Comparison of ENCODE assay signal across 32 cellular contexts in the genomic region with DNA sequence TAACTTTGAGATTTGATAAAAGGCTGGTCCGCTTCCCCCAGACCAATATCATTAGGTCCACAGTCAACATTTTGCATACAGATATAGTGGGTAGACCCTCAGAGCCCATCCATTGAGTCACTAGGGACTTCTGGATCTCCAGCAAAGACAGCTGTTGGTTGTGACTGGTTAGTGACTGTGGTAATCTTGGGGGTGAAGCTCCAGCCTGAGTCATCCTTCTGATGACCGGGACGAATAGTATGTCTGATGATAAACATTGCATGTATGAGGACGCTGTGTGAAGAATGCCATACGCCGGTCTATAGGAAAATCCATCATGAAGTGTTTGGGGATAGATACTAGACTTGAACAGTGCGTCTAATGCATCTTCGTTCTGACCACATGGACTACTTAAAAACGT.
DNase-seq lines count a peak whose midpoint lies in the region; ATAC-seq, FAIRE-seq and TF ChIP-seq lines count a peak whose summit lies in the region.
"Had no signal": no experiment of that assay in that cellular context is flagged by ENCODE, and none has a peak within 500 bp of the region (broad histone marks: within the 10 kb centered on the region; RNA-seq: fewer than 3 reads in every experiment).

No MANE protein-coding gene starts in this region.

- H3K36me3 ChIP-seq in adipocyte (ENCODE audit: control insufficient read depth, insufficient read depth, low read length, severe bottlenecking), result no peaks in the 10 kb centered on the region
- no peaks in the 10 kb centered on the region for H3K36me3 ChIP-seq in pancreas
- H3K36me3 ChIP-seq: upper lobe of right lung had no signal

- DNase-seq in AG04449 (ENCODE audit: low read depth, low spot score), result peak; percentile 40
- DNase-seq in GM04504 (ENCODE audit: low read depth), result peak; percentile 23
- DNase-seq in adipocyte (ENCODE audit: low read depth), result peak; percentile 18
- peak; percentile 56 to 84 for DNase-seq in foreskin fibroblast
- DNase-seq in iPS-NIHi7 (ENCODE audit: extremely low spot score), result no peak
- DNase-seq in pancreas, result no peak
- no peak for DNase-seq in type B pancreatic cell (ENCODE audit: extremely low spot score, unreplicated experiment)
- no peak for DNase-seq in ecto neural progenitor cell (ENCODE audit: low spot score)
- DNase-seq: activated CD4-positive, alpha-beta memory T cell treated with anti-CD3 and anti-CD28 coated beads, Interleukin-2, amount 10 ng/mL, durations not matched to agents 7 days and 5 days; activated CD8-positive, alpha-beta memory T cell treated with anti-CD3 and anti-CD28 coated beads, Interleukin-2, amount 50 U/mL, for 48 hours; activated naive CD4-positive, alpha-beta T cell treated with anti-CD3 and anti-CD28 coated beads, Interleukin-2, amount 10 ng/mL, durations not matched to agents 7 days and 5 days; CD8-positive, alpha-beta T cell; effector CD4-positive, alpha-beta T cell; NCI-H1048; NCI-H446; NCI-H748 treated with DMSO at 0.1 percent for 48 hours; SHP77 treated with DMSO at 0.1 percent for 48 hours; stimulated activated naive B cell treated with anti-CD40 and anti-IgM and Interleukin-4, amounts not matched to agents 10 μg/mL and 1 μg/mL and 100 μg/mL, for 72 hours; substantia nigra; upper lobe of right lung had no signal

- TF ChIP-seq CTCF in AG04449 (IDR thresholded peaks at IDR 0.05; ENCODE audit: insufficient read depth, low read length, missing control alignments), result no peak
- no peak for TF ChIP-seq CTCF in foreskin fibroblast (IDR thresholded peaks at IDR 0.05; ENCODE audit: low read depth, low read length)
- no peak for TF ChIP-seq CTCF in pancreas (IDR thresholded peaks at IDR 0.05)
- no peak for TF ChIP-seq CTCF in type B pancreatic cell (conservative IDR thresholded peaks at IDR 0.05)

- no peak for FAIRE-seq in pancreas (lab: Jason Lieb, UNC)
- FAIRE-seq: bronchial epithelial cell, colon, frontal cortex, GM12892 had no signal

- no peaks in the 10 kb centered on the region for H3K36me3 Mint-ChIP-seq in type B pancreatic cell
- H3K36me3 Mint-ChIP-seq: activated naive CD4-positive, alpha-beta T cell treated with anti-CD3 and anti-CD28 coated beads, Interleukin-2, amount 10 ng/mL, durations not matched to agents 7 days and 5 days; CD8-positive, alpha-beta T cell; IgD-negative memory B cell; natural killer cell treated with Interleukin-12 subunit alpha and Interleukin-12 subunit beta and Interleukin-15 and Interleukin-18, amount 100 ng/mL, for 72 hours; stimulated activated naive B cell treated with anti-CD40 and anti-IgM and Interleukin-4, amounts not matched to agents 10 μg/mL and 1 μg/mL and 100 μg/mL, for 72 hours had no signal

- no peaks in the 10 kb centered on the region for H3K4me1 Mint-ChIP-seq in type B pancreatic cell (ENCODE audit: unreplicated experiment)
- H3K4me1 Mint-ChIP-seq: activated CD4-positive, alpha-beta memory T cell treated with anti-CD3 and anti-CD28 coated beads, Interleukin-2, amount 10 ng/mL, durations not matched to agents 7 days and 5 days; activated naive CD4-positive, alpha-beta T cell treated with anti-CD3 and anti-CD28 coated beads, Interleukin-2, amount 10 ng/mL, durations not matched to agents 7 days and 5 days; IgD-negative memory B cell; stimulated activated naive B cell treated with anti-CD40 and anti-IgM and Interleukin-4, amounts not matched to agents 10 μg/mL and 1 μg/mL and 100 μg/mL, for 72 hours had no signal

- no peaks in the 10 kb centered on the region for H3K9me3 ChIP-seq in adipocyte (ENCODE audit: control insufficient read depth, low read length)
- no peaks in the 10 kb centered on the region for H3K9me3 ChIP-seq in pancreas
- H3K9me3 ChIP-seq: upper lobe of right lung had no signal

- CTCF ChIA-PET in AG04449 (lab: Yijun Ruan, JAX), result interaction anchor here (1.1 to 1.7 kb wide), 5 partner anchors 8 to 74 kb away, joined by 3 to 7 read pairs (median 3); no protein-coding TSS in a partner anchor

- POLR2A ChIA-PET in AG04449 (lab: Yijun Ruan, JAX), result interaction anchor here (0.6 kb wide), 1 partner anchor 55 kb away, joined by 3 read pairs; no protein-coding TSS in a partner anchor

- peaks cover 5% of the 10 kb centered on the region for H3K27me3 Mint-ChIP-seq in type B pancreatic cell
- H3K27me3 Mint-ChIP-seq: activated CD4-positive, alpha-beta memory T cell treated with anti-CD3 and anti-CD28 coated beads, Interleukin-2, amount 10 ng/mL, durations not matched to agents 7 days and 5 days; activated naive CD4-positive, alpha-beta T cell treated with anti-CD3 and anti-CD28 coated beads, Interleukin-2, amount 10 ng/mL, durations not matched to agents 7 days and 5 days; IgD-negative memory B cell; stimulated activated naive B cell treated with anti-CD40 and anti-IgM and Interleukin-4, amounts not matched to agents 10 μg/mL and 1 μg/mL and 100 μg/mL, for 72 hours had no signal

- 69 to 83% methylated on average over 9 of the region's 9 CpGs for WGBS in pancreas, 2 donors

- no peak overlapping the region for H3K9ac ChIP-seq in adipocyte (ENCODE audit: low read length)

- no peak overlapping the region for H3K27ac Mint-ChIP-seq in type B pancreatic cell
- H3K27ac Mint-ChIP-seq: activated CD4-positive, alpha-beta memory T cell treated with anti-CD3 and anti-CD28 coated beads, Interleukin-2, amount 10 ng/mL, durations not matched to agents 7 days and 5 days; activated naive CD4-positive, alpha-beta T cell treated with anti-CD3 and anti-CD28 coated beads, Interleukin-2, amount 10 ng/mL, durations not matched to agents 7 days and 5 days; CD8-positive, alpha-beta T cell; IgD-negative memory B cell; natural killer cell treated with Interleukin-12 subunit alpha and Interleukin-12 subunit beta and Interleukin-15 and Interleukin-18, amount 100 ng/mL, for 72 hours; stimulated activated naive B cell treated with anti-CD40 and anti-IgM and Interleukin-4, amounts not matched to agents 10 μg/mL and 1 μg/mL and 100 μg/mL, for 72 hours; T-helper 2 cell treated with Interferon-gamma antibody and Interleukin-4, amounts not matched to agents 5 μg/mL and 100 μg/mL, for 36 hours had no signal

- no peak overlapping the region for H3K27ac ChIP-seq in pancreas
- H3K27ac ChIP-seq: 22Rv1, skin epidermis, upper lobe of right lung had no signal

- no peak overlapping the region for H3K4me3 Mint-ChIP-seq in type B pancreatic cell
- H3K4me3 Mint-ChIP-seq: activated CD4-positive, alpha-beta memory T cell treated with anti-CD3 and anti-CD28 coated beads, Interleukin-2, amount 10 ng/mL, durations not matched to agents 7 days and 5 days; activated naive CD4-positive, alpha-beta T cell treated with anti-CD3 and anti-CD28 coated beads, Interleukin-2, amount 10 ng/mL, durations not matched to agents 7 days and 5 days; CD8-positive, alpha-beta T cell; IgD-negative memory B cell; natural killer cell treated with Interleukin-12 subunit alpha and Interleukin-12 subunit beta and Interleukin-15 and Interleukin-18, amount 100 ng/mL, for 72 hours; stimulated activated naive B cell treated with anti-CD40 and anti-IgM and Interleukin-4, amounts not matched to agents 10 μg/mL and 1 μg/mL and 100 μg/mL, for 72 hours; T-helper 2 cell treated with Interferon-gamma antibody and Interleukin-4, amounts not matched to agents 5 μg/mL and 100 μg/mL, for 36 hours had no signal

- H3K4me1 ChIP-seq in adipocyte (ENCODE audit: control insufficient read depth, insufficient read depth, low read length) (peaks cover 8% of the 10 kb centered on the region), pancreas (no peaks in the 10 kb centered on the region)
- H3K4me1 ChIP-seq: upper lobe of right lung had no signal

- intact Hi-C loops in pancreas (cut with DNase I), result no loop called here

- no peak overlapping the region for H3K4me3 ChIP-seq in AG04449 (ENCODE audit: low read depth, low read length)
- H3K4me3 ChIP-seq in adipocyte (ENCODE audit: low read length), result no peak overlapping the region
- no peak overlapping the region for H3K4me3 ChIP-seq in foreskin fibroblast (ENCODE audit: low read depth in 1 of 2, low read length in 2 of 2)
- H3K4me3 ChIP-seq in pancreas, result no peak overlapping the region
- H3K4me3 ChIP-seq: lung, skin epidermis, upper lobe of right lung had no signal

- H3K9me3 Mint-ChIP-seq in type B pancreatic cell, result no peaks in the 10 kb centered on the region
- H3K9me3 Mint-ChIP-seq: activated CD4-positive, alpha-beta memory T cell treated with anti-CD3 and anti-CD28 coated beads, Interleukin-2, amount 10 ng/mL, durations not matched to agents 7 days and 5 days; CD8-positive, alpha-beta T cell; natural killer cell treated with Interleukin-12 subunit alpha and Interleukin-12 subunit beta and Interleukin-15 and Interleukin-18, amount 100 ng/mL, for 72 hours; T-helper 2 cell treated with Interferon-gamma antibody and Interleukin-4, amounts not matched to agents 5 μg/mL and 100 μg/mL, for 36 hours had no signal

- no peak for ATAC-seq in pancreas
- ATAC-seq: CD8-positive, alpha-beta T cell; HCT116; natural killer cell treated with Interleukin-12 subunit alpha and Interleukin-12 subunit beta and Interleukin-15 and Interleukin-18, amount 100 ng/mL, for 72 hours; Panc1; stimulated activated naive B cell treated with anti-CD40 and anti-IgM and Interleukin-4, amounts not matched to agents 10 μg/mL and 1 μg/mL and 100 μg/mL, for 72 hours; upper lobe of right lung had no signal

- peaks cover 6% of the 10 kb centered on the region for H3K27me3 ChIP-seq in adipocyte (replicated peaks; ENCODE audit: control insufficient read depth, insufficient read depth, low read length)
- H3K27me3 ChIP-seq in pancreas, result no peaks in the 10 kb centered on the region
- H3K27me3 ChIP-seq: upper lobe of right lung had no signal

Comparison
In these comparisons a context has a peak if more than half of its experiments do, and no peak if none do; other contexts are left out.
1. DNase-seq: peak in AG04449 (single experiment), GM04504 (single experiment), adipocyte (single experiment) and foreskin fibroblast (2 of 2); none in iPS-NIHi7 (single experiment), pancreas (0 of 6), type B pancreatic cell (single experiment) and ecto neural progenitor cell (single experiment).